8 cellular contexts compared by ENCODE assay signal in genomic region chr10:1050145-1050544, GRCh38.
DNase-seq lines count a peak whose midpoint lies in the region; ATAC-seq and TF ChIP-seq lines count a peak whose summit lies in the region.

No MANE protein-coding gene starts in this region.

- no peaks in the 10 kb centered on the region for H3K27me3 ChIP-seq in RWPE2 (ENCODE audit: insufficient read depth, poor library complexity, severe bottlenecking)
- H3K27me3 ChIP-seq in neuron (ENCODE audit: insufficient read depth, low read length): no peaks in the 10 kb centered on the region

- H3K36me3 ChIP-seq in RWPE2 (ENCODE audit: low read depth) (peaks cover 49% of the 10 kb centered on the region), neuron (ENCODE audit: insufficient read depth, low read length) (peaks cover 37% of the 10 kb centered on the region)

- DNase-seq in RWPE2 (ENCODE audit: low spot score): no peak
- peak; percentile 19 for DNase-seq in effector CD4-positive, alpha-beta T cell
- no peak for DNase-seq in NCI-H1930 (lab: John Stamatoyannopoulos, UW)
- DNase-seq in ACHN: no peak

- TF ChIP-seq CTCF in GM12875 (IDR thresholded peaks at IDR 0.05; ENCODE audit: borderline replicate concordance, insufficient read depth, low read depth, low read length) (no peak), RWPE2 (IDR thresholded peaks at IDR 0.05; ENCODE audit: poor library complexity, severe bottlenecking) (no peak)

- no peak overlapping the region for H2AFZ ChIP-seq in neuron (ENCODE audit: low read depth, low read length)

- in situ Hi-C loops in ACHN (cut with HindIII; ENCODE audit: low pct_ligation_motif_present, low pct_unique_long_range_greater_than_20kb, low sequenced_read_pairs): no loop called here

- no peak for ATAC-seq in RWPE2 (ENCODE audit: low read depth)
- ATAC-seq in HG02840 (IDR thresholded peaks at IDR 0.05; ENCODE audit: low FRiP score, unreplicated experiment): no peak
- no peak for ATAC-seq in GM19397 (IDR thresholded peaks at IDR 0.05; ENCODE audit: unreplicated experiment)

- peak overlapping the region; percentile 75 for H3K4me3 ChIP-seq in GM12875 (ENCODE audit: low read depth, low read length)
- H3K4me3 ChIP-seq in RWPE2 (ENCODE audit: severe bottlenecking): peak overlapping the region; percentile 65
- peak overlapping the region; percentile 100 for H3K4me3 ChIP-seq in neuron (ENCODE audit: low read length)

- peaks cover 22% of the 10 kb centered on the region for H3K4me1 ChIP-seq in RWPE2 (ENCODE audit: insufficient read depth, poor library complexity, severe bottlenecking)
- peaks cover 34% of the 10 kb centered on the region for H3K4me1 ChIP-seq in neuron (ENCODE audit: insufficient read depth, low read length)

- peak overlapping the region; percentile 91 for H3K27ac ChIP-seq in RWPE2 (ENCODE audit: poor library complexity, severe bottlenecking)

- no peaks in the 10 kb centered on the region for H3K9me3 ChIP-seq in RWPE2 (ENCODE audit: severe bottlenecking)
- H3K9me3 ChIP-seq in neuron (ENCODE audit: low read length): no peaks in the 10 kb centered on the region
